ENCODE assay signal across 31 cellular contexts in the genomic region with DNA sequence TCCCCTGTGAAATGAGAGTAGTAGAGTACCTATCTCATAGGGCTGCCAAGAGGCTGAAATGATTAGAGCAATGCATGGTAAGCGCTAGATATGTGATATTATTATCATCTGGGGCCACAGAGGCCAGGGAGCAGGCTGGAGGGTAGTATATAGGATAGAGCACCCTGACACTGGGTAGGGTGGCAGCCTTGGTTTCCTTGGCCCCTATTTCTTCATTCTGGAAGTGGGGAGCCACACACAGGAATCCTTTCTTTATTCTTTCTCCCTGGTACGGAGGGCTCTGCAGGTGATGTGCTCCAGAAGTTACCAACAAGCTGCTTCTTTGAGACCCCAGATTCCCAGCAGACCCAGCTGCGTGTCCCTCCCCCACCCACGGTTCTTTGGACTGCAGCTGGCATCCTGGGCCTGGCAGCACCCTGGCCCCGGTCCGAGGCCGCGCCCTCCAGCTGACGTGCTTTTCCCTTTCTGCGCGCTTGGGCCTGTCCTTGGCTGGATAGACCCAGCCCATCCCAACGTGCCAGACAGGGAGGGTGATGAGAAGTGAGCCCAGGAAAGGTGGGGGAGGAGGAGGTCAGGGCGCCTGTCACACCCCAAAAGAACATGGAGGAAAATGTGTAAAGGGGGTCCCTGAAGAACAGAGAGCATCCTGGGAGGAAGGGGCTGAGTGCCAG. TPM values are rescaled to one million over a fixed set of nuclear protein-coding genes. Genes with fewer than 3 reads are reported as not detected.
DNase-seq lines count a peak whose midpoint lies in the region; ATAC-seq and TF ChIP-seq lines count a peak whose summit lies in the region.
"Had no signal": no experiment of that assay in that cellular context is flagged by ENCODE, and none has a peak within 500 bp of the region (broad histone marks: within the 10 kb centered on the region; RNA-seq: fewer than 3 reads in every experiment).

No MANE protein-coding gene starts in this region.

- H3K27ac Mint-ChIP-seq in CD4-positive, alpha-beta T cell, result no peak overlapping the region
- H3K27ac Mint-ChIP-seq: activated CD8-positive, alpha-beta T cell treated with anti-CD3 and anti-CD28 coated beads, Interleukin-2, amount 10 ng/mL, durations not matched to agents 7 days and 5 days; activated naive CD8-positive, alpha-beta T cell treated with anti-CD3 and anti-CD28 coated beads, Interleukin-2, amount 10 ng/mL, durations not matched to agents 7 days and 5 days had no signal

- H4K20me1 ChIP-seq in BLaER1 treated with 17β-estradiol and CSF1 and Interleukin-3, amounts not matched to agents 10 nM and 100 nM, result no peaks in the 10 kb centered on the region
- H4K20me1 ChIP-seq in osteoblast (ENCODE audit: insufficient read depth, low read length), result no peaks in the 10 kb centered on the region
- H4K20me1 ChIP-seq: BLaER1 had no signal

- no peaks in the 10 kb centered on the region for H3K36me3 ChIP-seq in BLaER1 treated with 17β-estradiol and CSF1 and Interleukin-3, amounts not matched to agents 10 nM and 100 nM
- no peaks in the 10 kb centered on the region for H3K36me3 ChIP-seq in osteoblast (ENCODE audit: insufficient read depth, low read length)
- H3K36me3 ChIP-seq: BLaER1, HAP-1, SJSA1, vagina had no signal

- peak overlapping the region in 5 of 11 experiments; percentile 7 to 67 (median 65); a peak in 8 of 22 replicates for H3K27ac ChIP-seq in BLaER1 treated with 17β-estradiol and CSF1 and Interleukin-3, amounts not matched to agents 10 nM and 100 nM
- peak overlapping the region; percentile 89 for H3K27ac ChIP-seq in RWPE1
- peak overlapping the region; percentile 21 for H3K27ac ChIP-seq in foreskin keratinocyte
- H3K27ac ChIP-seq in osteoblast (ENCODE audit: low read depth, low read length), result no peak overlapping the region
- no peak overlapping the region for H3K27ac ChIP-seq in CD4-positive, alpha-beta T cell (ENCODE audit: low read depth, low read length)
- H3K27ac ChIP-seq: BLaER1, SJSA1, vagina had no signal

- intact Hi-C loops in CD4-positive, alpha-beta T cell (cut with DNase I, micrococcal nuclease), result no loop called here

- no peak overlapping the region for H3K4me3 Mint-ChIP-seq in CD4-positive, alpha-beta T cell
- H3K4me3 Mint-ChIP-seq: activated CD8-positive, alpha-beta T cell treated with anti-CD3 and anti-CD28 coated beads, Interleukin-2, amount 10 ng/mL, durations not matched to agents 7 days and 5 days; activated naive CD8-positive, alpha-beta T cell treated with anti-CD3 and anti-CD28 coated beads, Interleukin-2, amount 10 ng/mL, durations not matched to agents 7 days and 5 days; central memory CD8-positive, alpha-beta T cell had no signal

- H3K9me3 Mint-ChIP-seq in CD4-positive, alpha-beta T cell, result no peaks in the 10 kb centered on the region
- H3K9me3 Mint-ChIP-seq: activated naive CD8-positive, alpha-beta T cell treated with anti-CD3 and anti-CD28 coated beads, Interleukin-2, amount 10 ng/mL, durations not matched to agents 7 days and 5 days; central memory CD8-positive, alpha-beta T cell had no signal

- POLR2A ChIA-PET in RWPE1 (lab: Yijun Ruan, JAX; ENCODE audit: low non-redundant PET), result interaction anchor here (0.6 kb wide), 1 partner anchor 9 kb away, joined by 4 read pairs; no protein-coding TSS in a partner anchor
- POLR2A ChIA-PET in CD4-positive, alpha-beta T cell (lab: Charles Lee), result no interaction called here

- CTCF ChIA-PET in RWPE1 (lab: Yijun Ruan, JAX), result interaction anchor here (0.5 to 0.7 kb wide), 3 partner anchors 9 to 1973 kb away, joined by 3 to 4 read pairs (median 3); no protein-coding TSS in a partner anchor
- CTCF ChIA-PET in CD4-positive, alpha-beta T cell (lab: Charles Lee), result no interaction called here

- ATAC-seq in foreskin keratinocyte (peak; percentile 70), GM19397 (IDR thresholded peaks at IDR 0.05; ENCODE audit: unreplicated experiment) (no peak)
- ATAC-seq in CD4-positive, alpha-beta T cell (ENCODE audit: poor library complexity), result no peak
- ATAC-seq: activated CD8-positive, alpha-beta T cell treated with anti-CD3 and anti-CD28 coated beads, Interleukin-2, amount 10 ng/mL, durations not matched to agents 7 days and 5 days; Panc1 had no signal

- no peaks in the 10 kb centered on the region for H3K4me1 Mint-ChIP-seq in CD4-positive, alpha-beta T cell (ENCODE audit: low read depth)
- H3K4me1 Mint-ChIP-seq: central memory CD8-positive, alpha-beta T cell had no signal

- in situ Hi-C loops in GM13977 (cut with MboI; ENCODE audit: low pct_unique_long_range_greater_than_20kb, low sequenced_read_pairs, unreplicated experiment), result no loop called here

- no peaks in the 10 kb centered on the region for H3K9me3 ChIP-seq in BLaER1 treated with 17β-estradiol and CSF1 and Interleukin-3, amounts not matched to agents 10 nM and 100 nM (replicated peaks in 1 of 11)
- no peaks in the 10 kb centered on the region for H3K9me3 ChIP-seq in osteoblast (ENCODE audit: low read depth, low read length)
- H3K9me3 ChIP-seq in CD4-positive, alpha-beta T cell (ENCODE audit: control insufficient read depth, low read length), result no peaks in the 10 kb centered on the region
- H3K9me3 ChIP-seq: BLaER1, HAP-1, SJSA1, vagina had no signal

- H3K4me2 ChIP-seq in BLaER1 treated with 17β-estradiol and CSF1 and Interleukin-3, amounts not matched to agents 10 nM and 100 nM, result peak overlapping the region in 7 of 11 experiments; percentile 3 to 36 (median 21); a peak in 7 of 22 replicates
- H3K4me2 ChIP-seq in osteoblast (ENCODE audit: insufficient read depth, low read length), result no peak overlapping the region
- H3K4me2 ChIP-seq: BLaER1 had no signal

- H3K27me3 ChIP-seq in BLaER1 treated with 17β-estradiol and CSF1 and Interleukin-3, amounts not matched to agents 10 nM and 100 nM, result no peaks in the 10 kb centered on the region
- H3K27me3 ChIP-seq in foreskin keratinocyte (no peaks in the 10 kb centered on the region), osteoblast (ENCODE audit: insufficient read depth, low read length) (peaks cover 3% of the 10 kb centered on the region)
- H3K27me3 ChIP-seq in CD4-positive, alpha-beta T cell (ENCODE audit: control insufficient read depth, insufficient read depth, low read length), result no peaks in the 10 kb centered on the region
- H3K27me3 ChIP-seq: BLaER1, SJSA1, vagina had no signal

- no peaks in the 10 kb centered on the region for H3K27me3 Mint-ChIP-seq in CD4-positive, alpha-beta T cell

- peak overlapping the region in 2 of 11 experiments; percentile 18 to 33; a peak in 1 of 22 replicates for H3K9ac ChIP-seq in BLaER1 treated with 17β-estradiol and CSF1 and Interleukin-3, amounts not matched to agents 10 nM and 100 nM
- H3K9ac ChIP-seq: BLaER1 had no signal

- no peaks in the 10 kb centered on the region for H3K79me2 ChIP-seq in osteoblast (ENCODE audit: insufficient read depth, low read length)

- DNase-seq in RWPE1 (ENCODE audit: low spot score), result peak; percentile 84
- peak in 1 of 2 donors; percentile 67 for DNase-seq in foreskin keratinocyte
- DNase-seq in osteoblast (ENCODE audit: insufficient read length, low spot score, missing footprints), result peak; percentile 61
- DNase-seq in NCI-H345 treated with DMSO at 0.1 percent for 48 hours (lab: John Stamatoyannopoulos, UW; ENCODE audit: unreplicated experiment), result no peak
- DNase-seq in CD4-positive, alpha-beta T cell, result no peak
- DNase-seq in GM13977 (ENCODE audit: low spot score), result no peak
- DNase-seq: ACHN; activated CD4-positive, alpha-beta T cell treated with anti-CD3 and anti-CD28 coated beads for 1 hour; activated CD8-positive, alpha-beta T cell treated with anti-CD3 and anti-CD28 coated beads, Interleukin-2, amount 10 ng/mL, durations not matched to agents 7 days and 5 days; activated effector memory CD4-positive, alpha-beta T cell treated with anti-CD3 and anti-CD28 coated beads, Interleukin-2, amount 50 U/mL, for 16 hours; activated naive CD8-positive, alpha-beta T cell treated with anti-CD3 and anti-CD28 coated beads, Interleukin-2, amount 10 ng/mL, durations not matched to agents 7 days and 5 days; activated T-cell treated with anti-CD3 and anti-CD28 coated beads for 4 hours; foreskin melanocyte; NCI-H1092 treated with DMSO at 0.1 percent for 48 hours; NCI-H2081 treated with DMSO at 0.1 percent for 48 hours; stimulated activated CD4-positive, alpha-beta T cell treated with anti-CD3 and anti-CD28 coated beads, Interleukin-2, amount 100 ng/mL, for 24 hours; T-helper 1 cell had no signal

- H2AFZ ChIP-seq in osteoblast (ENCODE audit: low read length), result no peak overlapping the region

- TF ChIP-seq CTCF in RWPE1 (conservative IDR thresholded peaks at IDR 0.05; ENCODE audit: low read depth) (no peak), foreskin keratinocyte (conservative IDR thresholded peaks at IDR 0.05) (no peak), osteoblast (IDR thresholded peaks at IDR 0.05; ENCODE audit: extremely low read depth, low read depth, low read length) (no peak), GM13977 (IDR thresholded peaks at IDR 0.05; ENCODE audit: extremely low read depth, insufficient read depth, missing control alignments) (no peak)
- no peak for TF ChIP-seq CTCF in CD4-positive, alpha-beta T cell (IDR thresholded peaks at IDR 0.05)

- H3K4me1 ChIP-seq in BLaER1 treated with 17β-estradiol and CSF1 and Interleukin-3, amounts not matched to agents 10 nM and 100 nM, result peaks cover 21 to 69% (median 63%) of the 10 kb centered on the region in 10 experiments
- H3K4me1 ChIP-seq in foreskin keratinocyte (peaks cover 8% of the 10 kb centered on the region), osteoblast (ENCODE audit: insufficient read depth, low read length) (no peaks in the 10 kb centered on the region)
- H3K4me1 ChIP-seq: HAP-1, SJSA1 had no signal

- H3K36me3 Mint-ChIP-seq in CD4-positive, alpha-beta T cell (ENCODE audit: low read depth), result no peaks in the 10 kb centered on the region
- H3K36me3 Mint-ChIP-seq: activated naive CD8-positive, alpha-beta T cell treated with anti-CD3 and anti-CD28 coated beads, Interleukin-2, amount 10 ng/mL, durations not matched to agents 7 days and 5 days had no signal

- H3K4me3 ChIP-seq in BLaER1 treated with 17β-estradiol and CSF1 and Interleukin-3, amounts not matched to agents 10 nM and 100 nM, result no peak overlapping the region
- H3K4me3 ChIP-seq in osteoblast (ENCODE audit: insufficient read depth, low read length), result no peak overlapping the region
- H3K4me3 ChIP-seq: BLaER1, HAP-1, SJSA1, vagina had no signal

RNA-seq across cellular contexts. Expression of a gene that starts 18.2 kb away (rescaled TPM):
- total RNA-seq in foreskin keratinocyte, result 21.3 and 41.7 TPM in 2 replicates
- polyA plus RNA-seq in foreskin keratinocyte, result 17.5 and 30.4 TPM in 2 replicates
- total RNA-seq in osteoblast, result under 0.01 and 0.36 TPM in 2 replicates
- total RNA-seq in CD4-positive, alpha-beta T cell, result under 1 TPM in 1 of 2 experiments, not detected in 1; 0.22 TPM
- total RNA-seq: pulmonary artery endothelial cell had no signal

RNA-seq across cellular contexts. Expression of a gene that starts 40.1 kb away (rescaled TPM):
- total RNA-seq in foreskin keratinocyte (not detected in 2 replicates), osteoblast (not detected in 2 replicates)
- not detected in 2 replicates for polyA plus RNA-seq in foreskin keratinocyte
- total RNA-seq in CD4-positive, alpha-beta T cell, result 1 to 10 TPM; 2.7 to 3.3 TPM
- total RNA-seq: astrocyte, epithelial cell of proximal tubule, LHCN-M2, NCI-H460, pulmonary artery endothelial cell, SJSA1, skeletal muscle tissue had no signal

Comparison
In these comparisons a context has a peak if more than half of its experiments do, and no peak if none do; other contexts are left out.
1. H3K27ac ChIP-seq: peak in RWPE1 (single experiment) and foreskin keratinocyte (single experiment); none in osteoblast (single experiment) and CD4-positive, alpha-beta T cell (single experiment).
2. DNase-seq: peak in RWPE1 (single experiment) and osteoblast (single experiment); none in NCI-H345 treated with DMSO at 0.1 percent for 48 hours (single experiment), CD4-positive, alpha-beta T cell (0 of 10) and GM13977 (single experiment).
3. RNA of a gene that starts 18.2 kb away (total RNA-seq): 21.3 to 41.7 TPM in foreskin keratinocyte; under 0.01 to 0.36 TPM in osteoblast and 0.22 TPM in CD4-positive, alpha-beta T cell; every median in the first group is over 10 times any median in the second.